13 cellular contexts compared by ENCODE assay signal in the genomic region with DNA sequence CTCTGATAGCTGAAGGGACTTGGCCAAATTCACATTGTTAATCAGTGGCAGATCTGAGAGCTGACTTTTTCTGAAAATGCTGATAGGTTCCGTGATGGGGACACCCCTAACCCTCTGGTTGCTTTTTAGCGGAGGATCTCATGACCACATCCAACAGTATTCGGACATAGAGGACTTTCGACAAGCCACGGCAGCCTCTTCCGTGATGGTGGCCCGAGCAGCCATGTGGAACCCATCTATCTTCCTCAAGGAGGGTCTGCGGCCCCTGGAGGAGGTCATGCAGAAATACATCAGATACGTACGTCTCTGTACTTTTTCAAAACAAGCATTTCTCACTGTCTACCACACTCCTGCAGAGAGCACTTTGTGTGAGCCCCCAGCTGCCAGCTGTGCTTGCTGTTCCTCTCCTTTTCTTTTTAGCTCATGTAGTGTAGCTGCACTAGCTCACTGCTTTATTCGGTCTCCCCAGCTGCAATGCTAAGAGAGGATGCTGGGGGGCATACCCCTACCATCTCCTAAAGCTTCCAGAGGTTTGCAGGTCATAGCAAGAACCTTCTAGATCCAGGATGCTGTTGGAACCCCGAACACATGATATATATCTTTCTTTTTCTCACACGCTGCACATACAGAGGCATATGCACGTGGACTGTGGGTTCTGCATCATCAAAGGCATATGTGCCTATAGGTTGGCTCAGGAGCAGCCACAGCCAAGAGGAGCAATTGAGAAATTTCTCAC. TPM values are rescaled to one million over a fixed set of nuclear protein-coding genes. Genes with fewer than 3 reads are reported as not detected.
DNase-seq lines count a peak whose midpoint lies in the region; ATAC-seq and TF ChIP-seq lines count a peak whose summit lies in the region.
"Had no signal": no experiment of that assay in that cellular context is flagged by ENCODE, and none has a peak within 500 bp of the region (broad histone marks: within the 10 kb centered on the region; RNA-seq: fewer than 3 reads in every experiment).

No MANE protein-coding gene starts in this region.

- H3K27ac ChIP-seq in brain microvascular endothelial cell, result no peak overlapping the region
- H3K27ac ChIP-seq: ascending aorta, tibial artery had no signal

- no peak overlapping the region for H3K4me3 Mint-ChIP-seq in activated T-cell treated with anti-CD3 and anti-CD28 coated beads, Interleukin-2, amount 50 U/mL, for 24 hours
- H3K4me3 Mint-ChIP-seq in activated naive CD8-positive, alpha-beta T cell treated with anti-CD3 and anti-CD28 coated beads for 36 hours, result peak overlapping the region; percentile 32
- H3K4me3 Mint-ChIP-seq in stimulated activated naive CD8-positive, alpha-beta T cell treated with anti-CD3 and anti-CD28 coated beads, Interleukin-15, amount 100 ng/mL, for 72 hours, result peak overlapping the region; percentile 29 to 56
- H3K4me3 Mint-ChIP-seq in Caco-2 (ENCODE audit: unreplicated experiment), result no peak overlapping the region

- peak; percentile 32 for ATAC-seq in HG03097 (IDR thresholded peaks at IDR 0.05; ENCODE audit: low FRiP score, unreplicated experiment)
- peak; percentile 45 for ATAC-seq in stimulated activated naive CD8-positive, alpha-beta T cell treated with anti-CD3 and anti-CD28 coated beads, Interleukin-15, amount 100 ng/mL, for 72 hours
- ATAC-seq in HG02571 (IDR thresholded peaks at IDR 0.05; ENCODE audit: unreplicated experiment), result no peak

- no peak for TF ChIP-seq CTCF in Caco-2 (IDR thresholded peaks at IDR 0.05; ENCODE audit: insufficient read depth in 1 of 2, low read depth in 1 of 2, low read length in 1 of 2, severe bottlenecking in 1 of 2, unreplicated experiment in 1 of 2)
- TF ChIP-seq CTCF in brain microvascular endothelial cell (IDR thresholded peaks at IDR 0.05; ENCODE audit: low read depth, low read length, missing control alignments), result no peak

- no peaks in the 10 kb centered on the region for H3K27me3 Mint-ChIP-seq in activated T-cell treated with anti-CD3 and anti-CD28 coated beads, Interleukin-2, amount 50 U/mL, for 24 hours
- H3K27me3 Mint-ChIP-seq in activated naive CD8-positive, alpha-beta T cell treated with anti-CD3 and anti-CD28 coated beads for 36 hours, result no peaks in the 10 kb centered on the region
- no peaks in the 10 kb centered on the region for H3K27me3 Mint-ChIP-seq in stimulated activated naive CD8-positive, alpha-beta T cell treated with anti-CD3 and anti-CD28 coated beads, Interleukin-15, amount 100 ng/mL, for 72 hours
- H3K27me3 Mint-ChIP-seq in Caco-2 (ENCODE audit: insufficient read depth, unreplicated experiment), result no peaks in the 10 kb centered on the region

- peaks cover 90% of the 10 kb centered on the region for H3K36me3 Mint-ChIP-seq in activated T-cell treated with anti-CD3 and anti-CD28 coated beads, Interleukin-2, amount 50 U/mL, for 24 hours (ENCODE audit: low read depth)
- peaks cover 56% of the 10 kb centered on the region for H3K36me3 Mint-ChIP-seq in activated naive CD8-positive, alpha-beta T cell treated with anti-CD3 and anti-CD28 coated beads for 36 hours
- peaks cover 34% of the 10 kb centered on the region for H3K36me3 Mint-ChIP-seq in Caco-2 (ENCODE audit: insufficient read depth, unreplicated experiment)

- peaks cover 80% of the 10 kb centered on the region for H3K4me1 Mint-ChIP-seq in activated T-cell treated with anti-CD3 and anti-CD28 coated beads, Interleukin-2, amount 50 U/mL, for 24 hours (ENCODE audit: low read depth)
- peaks cover 58% of the 10 kb centered on the region for H3K4me1 Mint-ChIP-seq in activated naive CD8-positive, alpha-beta T cell treated with anti-CD3 and anti-CD28 coated beads for 36 hours
- H3K4me1 Mint-ChIP-seq in stimulated activated naive CD8-positive, alpha-beta T cell treated with anti-CD3 and anti-CD28 coated beads, Interleukin-15, amount 100 ng/mL, for 72 hours, result peaks cover 82% of the 10 kb centered on the region
- peaks cover 7% of the 10 kb centered on the region for H3K4me1 Mint-ChIP-seq in Caco-2 (ENCODE audit: low read depth, unreplicated experiment)

- H3K36me3 ChIP-seq in Caco-2 (ENCODE audit: control insufficient read depth, insufficient read depth, low read length) (peaks cover 5% of the 10 kb centered on the region), brain microvascular endothelial cell (replicated peaks) (peaks cover 28% of the 10 kb centered on the region)

- H3K27me3 ChIP-seq in Caco-2 (replicated peaks; ENCODE audit: control insufficient read depth, insufficient read depth, low read length) (no peaks in the 10 kb centered on the region), brain microvascular endothelial cell (replicated peaks) (no peaks in the 10 kb centered on the region)
- H3K27me3 ChIP-seq: ascending aorta, tibial artery had no signal

- H3K27ac Mint-ChIP-seq in activated T-cell treated with anti-CD3 and anti-CD28 coated beads, Interleukin-2, amount 50 U/mL, for 24 hours, result peak overlapping the region; percentile 87
- peak overlapping the region; percentile 92 for H3K27ac Mint-ChIP-seq in activated naive CD8-positive, alpha-beta T cell treated with anti-CD3 and anti-CD28 coated beads for 36 hours
- H3K27ac Mint-ChIP-seq in stimulated activated naive CD8-positive, alpha-beta T cell treated with anti-CD3 and anti-CD28 coated beads, Interleukin-15, amount 100 ng/mL, for 72 hours, result peak overlapping the region; percentile 69 to 83
- no peak overlapping the region for H3K27ac Mint-ChIP-seq in Caco-2 (ENCODE audit: unreplicated experiment)

- CTCF ChIA-PET in Caco-2 (lab: Charles Lee), result interaction anchor here (0.5 to 1.8 kb wide), 3 partner anchors 14 to 80 kb away, joined by 3 to 4 read pairs (median 4); a partner anchor contains a TSS

- H3K4me1 ChIP-seq in Caco-2, result peaks cover 3% of the 10 kb centered on the region

- POLR2A ChIA-PET in Caco-2 (lab: Charles Lee), result interaction anchor here (0.9 kb wide), 1 partner anchor 13 kb away, joined by 5 read pairs; no protein-coding TSS in a partner anchor

- H3K9me3 Mint-ChIP-seq in activated T-cell treated with anti-CD3 and anti-CD28 coated beads, Interleukin-2, amount 50 U/mL, for 24 hours, result no peaks in the 10 kb centered on the region
- no peaks in the 10 kb centered on the region for H3K9me3 Mint-ChIP-seq in activated naive CD8-positive, alpha-beta T cell treated with anti-CD3 and anti-CD28 coated beads for 36 hours
- H3K9me3 Mint-ChIP-seq in stimulated activated naive CD8-positive, alpha-beta T cell treated with anti-CD3 and anti-CD28 coated beads, Interleukin-15, amount 100 ng/mL, for 72 hours, result no peaks in the 10 kb centered on the region
- H3K9me3 Mint-ChIP-seq in Caco-2 (ENCODE audit: unreplicated experiment), result no peaks in the 10 kb centered on the region

- no peak for DNase-seq in activated T-cell treated with anti-CD3 and anti-CD28 coated beads, Interleukin-2, amount 50 U/mL, for 24 hours
- DNase-seq in activated T-cell treated with anti-CD3 and anti-CD28 coated beads for 4 hours (no peak), Caco-2 (no peak), brain microvascular endothelial cell (no peak)
- DNase-seq in activated naive CD8-positive, alpha-beta T cell treated with anti-CD3 and anti-CD28 coated beads for 36 hours, result no peak
- no peak for DNase-seq in stimulated activated naive CD8-positive, alpha-beta T cell treated with anti-CD3 and anti-CD28 coated beads, Interleukin-15, amount 100 ng/mL, for 72 hours
- DNase-seq: NCI-H1436; OCI-M1; stimulated activated CD4-positive, alpha-beta T cell treated with anti-CD3 and anti-CD28 coated beads, Interleukin-1b, Interleukin-23, amount 100 ng/mL, for 48 hours; tibial artery had no signal

- BruUV-seq in Caco-2 (replicated peaks; lab: Mats Ljungman, UMichigan), result no TSS peak

- H3K4me3 ChIP-seq in Caco-2 (ENCODE audit: low read depth, low read length) (no peak overlapping the region), brain microvascular endothelial cell (ENCODE audit: low read depth, low read length) (no peak overlapping the region)
- H3K4me3 ChIP-seq: ascending aorta, tibial artery had no signal

- in situ Hi-C loops in brain microvascular endothelial cell (cut with HindIII; ENCODE audit: low pct_ligation_motif_present, low sequenced_read_pairs), result no loop called here

- intact Hi-C loops in Caco-2 (cut with micrococcal nuclease; ENCODE audit: unreplicated experiment), result no loop called here

- no peaks in the 10 kb centered on the region for H3K9me3 ChIP-seq in Caco-2
- H3K9me3 ChIP-seq: ascending aorta, tibial artery had no signal

RNA-seq across cellular contexts. Expression of a gene that starts 14.2 kb away (rescaled TPM):
- total RNA-seq in activated naive CD8-positive, alpha-beta T cell treated with anti-CD3 and anti-CD28 coated beads for 36 hours, result 10 to 100 TPM; 76.3 to 79.2 TPM
- 40.0 and 43.9 TPM in 2 replicates for total RNA-seq in Caco-2 (2022)

RNA-seq across cellular contexts. Expression of a gene that starts 47.9 kb away (rescaled TPM):
- total RNA-seq in activated naive CD8-positive, alpha-beta T cell treated with anti-CD3 and anti-CD28 coated beads for 36 hours, result 10 to 100 TPM; 34.6 to 39.1 TPM
- 33.6 and 37.4 TPM in 2 replicates for total RNA-seq in Caco-2 (2022)

RNA-seq across cellular contexts. Expression of a gene that starts 47.9 kb away (rescaled TPM):
- total RNA-seq in activated naive CD8-positive, alpha-beta T cell treated with anti-CD3 and anti-CD28 coated beads for 36 hours, result 10 to 100 TPM; 32.0 to 32.3 TPM
- total RNA-seq in Caco-2 (2022), result 15.9 and 17.1 TPM in 2 replicates

RNA-seq across cellular contexts. Expression of a gene that starts 55.3 kb away (rescaled TPM):
- total RNA-seq in activated naive CD8-positive, alpha-beta T cell treated with anti-CD3 and anti-CD28 coated beads for 36 hours, result not detected
- total RNA-seq in Caco-2 (2022), result not detected in 2 replicates
- total RNA-seq: ascending aorta had no signal

Comparison
In these comparisons a context has a peak if more than half of its experiments do, and no peak if none do; other contexts are left out.
1. H3K4me3 Mint-ChIP-seq: peak in activated naive CD8-positive, alpha-beta T cell treated with anti-CD3 and anti-CD28 coated beads for 36 hours (single experiment) and stimulated activated naive CD8-positive, alpha-beta T cell treated with anti-CD3 and anti-CD28 coated beads, Interleukin-15, amount 100 ng/mL, for 72 hours (2 of 2); none in activated T-cell treated with anti-CD3 and anti-CD28 coated beads, Interleukin-2, amount 50 U/mL, for 24 hours (single experiment) and Caco-2 (single experiment).